In the genomic region with DNA sequence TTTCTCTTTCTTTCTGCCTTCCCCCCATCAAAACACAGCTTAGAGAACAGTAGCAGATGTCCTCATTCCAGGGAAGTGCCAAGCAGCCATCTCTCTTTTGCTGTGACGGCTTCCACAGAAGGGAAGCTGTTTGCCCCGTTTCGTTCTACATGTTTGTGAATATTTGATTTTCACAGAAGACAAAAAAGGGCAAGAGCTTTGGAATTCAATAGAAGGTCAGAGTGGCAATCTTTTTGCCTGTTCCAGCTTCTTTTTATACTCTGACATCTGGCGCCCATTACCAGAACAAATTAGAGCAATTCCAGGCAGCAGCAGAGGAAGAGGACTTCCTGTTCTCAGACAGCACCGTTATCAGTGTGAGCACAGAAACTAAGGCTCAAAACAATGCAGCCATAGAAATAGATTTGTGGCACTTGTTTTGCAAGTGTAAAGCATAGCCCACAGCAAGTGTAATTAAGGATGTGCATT, we compare ENCODE assay signal across 10 cellular contexts.
DNase-seq lines count a peak whose midpoint lies in the region; ATAC-seq and TF ChIP-seq lines count a peak whose summit lies in the region.
"Had no signal": no experiment of that assay in that cellular context is flagged by ENCODE, and none has a peak within 500 bp of the region (broad histone marks: within the 10 kb centered on the region; RNA-seq: fewer than 3 reads in every experiment).

No MANE protein-coding gene starts in this region.

- peaks cover 5% of the 10 kb centered on the region for H3K9me3 Mint-ChIP-seq in activated CD8-positive, alpha-beta memory T cell treated with anti-CD3 and anti-CD28 coated beads, Interleukin-2, amount 10 ng/mL, durations not matched to agents 7 days and 5 days (ENCODE audit: low read depth)

- no peaks in the 10 kb centered on the region for H3K36me3 Mint-ChIP-seq in activated CD8-positive, alpha-beta memory T cell treated with anti-CD3 and anti-CD28 coated beads, Interleukin-2, amount 10 ng/mL, durations not matched to agents 7 days and 5 days

- H3K9me3 ChIP-seq in body of pancreas, result no peaks in the 10 kb centered on the region

- no peak for TF ChIP-seq CTCF in body of pancreas (IDR thresholded peaks at IDR 0.05)

- CTCF ChIA-PET in activated CD8-positive, alpha-beta memory T cell treated with anti-CD3 and anti-CD28 coated beads, Interleukin-2, amount 10 ng/mL, durations not matched to agents 7 days and 5 days (lab: Charles Lee), result no interaction called here

- no peaks in the 10 kb centered on the region for H3K4me1 ChIP-seq in body of pancreas

- no peak overlapping the region for H3K4me3 Mint-ChIP-seq in activated CD8-positive, alpha-beta memory T cell treated with anti-CD3 and anti-CD28 coated beads, Interleukin-2, amount 10 ng/mL, durations not matched to agents 7 days and 5 days

- H3K4me3 ChIP-seq in body of pancreas, result no peak overlapping the region

- intact Hi-C loops in body of pancreas (cut with DNase I), result no loop called here

- H3K27me3 ChIP-seq in body of pancreas, result no peaks in the 10 kb centered on the region

- H3K36me3 ChIP-seq in body of pancreas (replicated peaks in 1 of 2; ENCODE audit: insufficient read depth in 1 of 2, low read depth in 2 of 2), result no peaks in the 10 kb centered on the region

- TF ChIP-seq POLR2A in body of pancreas (IDR thresholded peaks at IDR 0.05), result no peak

- H3K27me3 Mint-ChIP-seq in activated CD8-positive, alpha-beta memory T cell treated with anti-CD3 and anti-CD28 coated beads, Interleukin-2, amount 10 ng/mL, durations not matched to agents 7 days and 5 days, result no peaks in the 10 kb centered on the region

- H3K4me1 Mint-ChIP-seq in activated CD8-positive, alpha-beta memory T cell treated with anti-CD3 and anti-CD28 coated beads, Interleukin-2, amount 10 ng/mL, durations not matched to agents 7 days and 5 days, result no peaks in the 10 kb centered on the region

- peak overlapping the region in 1 of 4 donors; percentile 65 for H3K27ac ChIP-seq in body of pancreas

- peak; percentile 68 for ATAC-seq in body of pancreas
- ATAC-seq in activated CD8-positive, alpha-beta memory T cell treated with anti-CD3 and anti-CD28 coated beads, Interleukin-2, amount 10 ng/mL, durations not matched to agents 7 days and 5 days, result no peak

- no peak overlapping the region for H3K27ac Mint-ChIP-seq in activated CD8-positive, alpha-beta memory T cell treated with anti-CD3 and anti-CD28 coated beads, Interleukin-2, amount 10 ng/mL, durations not matched to agents 7 days and 5 days

- DNase-seq in NCI-H446 treated with DMSO at 0.1 percent for 48 hours (lab: John Stamatoyannopoulos, UW), result peak; percentile 37
- DNase-seq in body of pancreas, result peak in 2 of 4 donors; percentile 10 to 27
- peak; percentile 56 to 73 for DNase-seq in hippocampal formation (lab: John Stamatoyannopoulos, UW)
- DNase-seq in superior temporal gyrus (ENCODE audit: extremely low spot score), result peak; percentile 89
- DNase-seq in AG08396 (ENCODE audit: low spot score), result no peak
- DNase-seq in activated CD8-positive, alpha-beta memory T cell treated with anti-CD3 and anti-CD28 coated beads, Interleukin-2, amount 10 ng/mL, durations not matched to agents 7 days and 5 days, result no peak
- no peak for DNase-seq in GOT3 (lab: John Stamatoyannopoulos, UW)
- no peak for DNase-seq in ecto neural progenitor cell (ENCODE audit: low spot score)
- DNase-seq: activated CD4-positive, alpha-beta T cell treated with anti-CD3 and anti-CD28 coated beads for 48 hours; kidney had no signal

- 0 to 2% methylated on average over 5 of the region's 5 CpGs for WGBS in body of pancreas, 2 donors

Comparison
In these comparisons a context has a peak if more than half of its experiments do, and no peak if none do; other contexts are left out.
1. DNase-seq: peak in NCI-H446 treated with DMSO at 0.1 percent for 48 hours (single experiment), hippocampal formation (2 of 2) and superior temporal gyrus (single experiment); none in AG08396 (single experiment), activated CD8-positive, alpha-beta memory T cell treated with anti-CD3 and anti-CD28 coated beads, Interleukin-2, amount 10 ng/mL, durations not matched to agents 7 days and 5 days (single experiment), GOT3 (single experiment) and ecto neural progenitor cell (single experiment).